ENCODE assay signal across 2 cellular contexts in genomic region chr5:178086266-178086665, GRCh38.
TF ChIP-seq lines count a peak whose summit lies in the region.

No MANE protein-coding gene starts in this region.

TF ChIP-seq in GM23338, 12 proteins besides CTCF, POLR2A, EP300 and RAD21:
- TF ChIP-seq EZH2phosphoT487 (IDR thresholded peaks at IDR 0.05; ENCODE audit: unreplicated experiment) (no peak), ZNF114 (CRISPR knock-in tag; IDR thresholded peaks at IDR 0.05) (no peak), JUNB (IDR thresholded peaks at IDR 0.05; ENCODE audit: unreplicated experiment) (no peak), ZNF331 (CRISPR knock-in tag; IDR thresholded peaks at IDR 0.05; ENCODE audit: low read depth) (no peak), STAT1 (IDR thresholded peaks at IDR 0.05; ENCODE audit: unreplicated experiment) (no peak), POLR2AphosphoS5 (IDR thresholded peaks at IDR 0.05; ENCODE audit: low read depth) (no peak), REST (IDR thresholded peaks at IDR 0.05; ENCODE audit: unreplicated experiment) (no peak), NANOG (IDR thresholded peaks at IDR 0.05; ENCODE audit: borderline replicate concordance) (no peak)
- TF ChIP-seq, protein P1, sequence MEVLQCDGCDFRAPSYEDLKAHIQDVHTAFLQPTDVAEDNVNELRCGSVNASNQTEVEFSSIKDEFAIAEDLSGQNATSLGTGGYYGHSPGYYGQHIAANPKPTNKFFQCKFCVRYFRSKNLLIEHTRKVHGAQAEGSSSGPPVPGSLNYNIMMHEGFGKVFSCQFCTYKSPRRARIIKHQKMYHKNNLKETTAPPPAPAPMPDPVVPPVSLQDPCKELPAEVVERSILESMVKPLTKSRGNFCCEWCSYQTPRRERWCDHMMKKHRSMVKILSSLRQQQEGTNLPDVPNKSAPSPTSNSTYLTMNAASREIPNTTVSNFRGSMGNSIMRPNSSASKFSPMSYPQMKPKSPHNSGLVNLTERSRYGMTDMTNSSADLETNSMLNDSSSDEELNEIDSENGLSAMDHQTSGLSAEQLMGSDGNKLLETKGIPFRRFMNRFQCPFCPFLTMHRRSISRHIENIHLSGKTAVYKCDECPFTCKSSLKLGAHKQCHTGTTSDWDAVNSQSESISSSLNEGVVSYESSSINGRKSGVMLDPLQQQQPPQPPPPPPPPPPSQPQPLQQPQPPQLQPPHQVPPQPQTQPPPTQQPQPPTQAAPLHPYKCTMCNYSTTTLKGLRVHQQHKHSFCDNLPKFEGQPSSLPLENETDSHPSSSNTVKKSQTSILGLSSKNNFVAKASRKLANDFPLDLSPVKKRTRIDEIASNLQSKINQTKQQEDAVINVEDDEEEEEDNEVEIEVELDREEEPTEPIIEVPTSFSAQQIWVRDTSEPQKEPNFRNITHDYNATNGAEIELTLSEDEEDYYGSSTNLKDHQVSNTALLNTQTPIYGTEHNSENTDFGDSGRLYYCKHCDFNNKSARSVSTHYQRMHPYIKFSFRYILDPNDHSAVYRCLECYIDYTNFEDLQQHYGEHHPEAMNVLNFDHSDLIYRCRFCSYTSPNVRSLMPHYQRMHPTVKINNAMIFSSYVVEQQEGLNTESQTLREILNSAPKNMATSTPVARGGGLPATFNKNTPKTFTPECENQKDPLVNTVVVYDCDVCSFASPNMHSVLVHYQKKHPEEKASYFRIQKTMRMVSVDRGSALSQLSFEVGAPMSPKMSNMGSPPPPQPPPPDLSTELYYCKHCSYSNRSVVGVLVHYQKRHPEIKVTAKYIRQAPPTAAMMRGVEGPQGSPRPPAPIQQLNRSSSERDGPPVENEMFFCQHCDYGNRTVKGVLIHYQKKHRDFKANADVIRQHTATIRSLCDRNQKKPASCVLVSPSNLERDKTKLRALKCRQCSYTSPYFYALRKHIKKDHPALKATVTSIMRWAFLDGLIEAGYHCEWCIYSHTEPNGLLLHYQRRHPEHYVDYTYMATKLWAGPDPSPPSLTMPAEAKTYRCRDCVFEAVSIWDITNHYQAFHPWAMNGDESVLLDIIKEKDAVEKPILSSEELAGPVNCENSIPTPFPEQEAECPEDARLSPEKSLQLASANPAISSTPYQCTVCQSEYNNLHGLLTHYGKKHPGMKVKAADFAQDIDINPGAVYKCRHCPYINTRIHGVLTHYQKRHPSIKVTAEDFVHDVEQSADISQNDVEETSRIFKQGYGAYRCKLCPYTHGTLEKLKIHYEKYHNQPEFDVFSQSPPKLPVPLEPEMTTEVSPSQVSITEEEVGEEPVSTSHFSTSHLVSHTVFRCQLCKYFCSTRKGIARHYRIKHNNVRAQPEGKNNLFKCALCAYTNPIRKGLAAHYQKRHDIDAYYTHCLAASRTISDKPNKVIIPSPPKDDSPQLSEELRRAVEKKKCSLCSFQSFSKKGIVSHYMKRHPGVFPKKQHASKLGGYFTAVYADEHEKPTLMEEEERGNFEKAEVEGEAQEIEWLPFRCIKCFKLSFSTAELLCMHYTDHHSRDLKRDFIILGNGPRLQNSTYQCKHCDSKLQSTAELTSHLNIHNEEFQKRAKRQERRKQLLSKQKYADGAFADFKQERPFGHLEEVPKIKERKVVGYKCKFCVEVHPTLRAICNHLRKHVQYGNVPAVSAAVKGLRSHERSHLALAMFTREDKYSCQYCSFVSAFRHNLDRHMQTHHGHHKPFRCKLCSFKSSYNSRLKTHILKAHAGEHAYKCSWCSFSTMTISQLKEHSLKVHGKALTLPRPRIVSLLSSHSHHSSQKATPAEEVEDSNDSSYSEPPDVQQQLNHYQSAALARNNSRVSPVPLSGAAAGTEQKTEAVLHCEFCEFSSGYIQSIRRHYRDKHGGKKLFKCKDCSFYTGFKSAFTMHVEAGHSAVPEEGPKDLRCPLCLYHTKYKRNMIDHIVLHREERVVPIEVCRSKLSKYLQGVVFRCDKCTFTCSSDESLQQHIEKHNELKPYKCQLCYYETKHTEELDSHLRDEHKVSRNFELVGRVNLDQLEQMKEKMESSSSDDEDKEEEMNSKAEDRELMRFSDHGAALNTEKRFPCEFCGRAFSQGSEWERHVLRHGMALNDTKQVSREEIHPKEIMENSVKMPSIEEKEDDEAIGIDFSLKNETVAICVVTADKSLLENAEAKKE (CRISPR knock-in tag; IDR thresholded peaks at IDR 0.05) = no peak
- TF ChIP-seq, protein P2, sequence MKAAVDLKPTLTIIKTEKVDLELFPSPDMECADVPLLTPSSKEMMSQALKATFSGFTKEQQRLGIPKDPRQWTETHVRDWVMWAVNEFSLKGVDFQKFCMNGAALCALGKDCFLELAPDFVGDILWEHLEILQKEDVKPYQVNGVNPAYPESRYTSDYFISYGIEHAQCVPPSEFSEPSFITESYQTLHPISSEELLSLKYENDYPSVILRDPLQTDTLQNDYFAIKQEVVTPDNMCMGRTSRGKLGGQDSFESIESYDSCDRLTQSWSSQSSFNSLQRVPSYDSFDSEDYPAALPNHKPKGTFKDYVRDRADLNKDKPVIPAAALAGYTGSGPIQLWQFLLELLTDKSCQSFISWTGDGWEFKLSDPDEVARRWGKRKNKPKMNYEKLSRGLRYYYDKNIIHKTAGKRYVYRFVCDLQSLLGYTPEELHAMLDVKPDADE (IDR thresholded peaks at IDR 0.05) = no peak

TF ChIP-seq in K562, 482 proteins besides CTCF, POLR2A, EP300 and RAD21:
- TF ChIP-seq TOE1 (IDR thresholded peaks at IDR 0.05; ENCODE audit: borderline replicate concordance) = no peak
- no peak for TF ChIP-seq TOE1 (CRISPR knock-in tag; IDR thresholded peaks at IDR 0.05; ENCODE audit: borderline replicate concordance, low read depth)
- TF ChIP-seq ZNF3 (CRISPR knock-in tag; IDR thresholded peaks at IDR 0.05) = no peak
- TF ChIP-seq UBTF (IDR thresholded peaks at IDR 0.05; ENCODE audit: borderline replicate concordance in 1 of 2, low read depth in 2 of 2, low read length in 2 of 2) = 0 out of 4 replicates have a peak, but pooled peaks of 1 of the 2 experiments have one; percentile 29
- TF ChIP-seq EGR1 (conservative IDR thresholded peaks at IDR 0.05) = peak; percentile 72
